Comparison of ENCODE assay signal across 8 cellular contexts in genomic region chr4:109548655-109549054, GRCh38. TPM values are rescaled to one million over a fixed set of nuclear protein-coding genes. Genes with fewer than 3 reads are reported as not detected.
DNase-seq lines count a peak whose midpoint lies in the region; ATAC-seq and TF ChIP-seq lines count a peak whose summit lies in the region.

No MANE protein-coding gene starts in this region.

- H3K4me3 ChIP-seq in psoas muscle, result no peak overlapping the region
- no peak overlapping the region for H3K4me3 ChIP-seq in ovary

- intact Hi-C loops in psoas muscle (cut with DNase I), result loop anchor here in 1 of 2 donors (10.0 kb wide), 1 partner anchor 124 kb away; no protein-coding TSS in a partner anchor
- intact Hi-C loops in ovary (cut with DNase I), result no loop called here

- H3K27me3 Mint-ChIP-seq in endothelial cell (ENCODE audit: unreplicated experiment), result no peaks in the 10 kb centered on the region

- H3K27ac ChIP-seq in psoas muscle (peak overlapping the region; percentile 38), ovary (no peak overlapping the region)

- 65 to 75% (median 67%) methylated on average over 2 of the region's 2 CpGs for WGBS in psoas muscle, 3 donors
- 83 to 87% (median 85%) methylated on average over 2 of the region's 2 CpGs for WGBS in ovary, 3 donors

- no peak for TF ChIP-seq EP300 in ovary (IDR thresholded peaks at IDR 0.05)

- H3K36me3 Mint-ChIP-seq in endothelial cell (ENCODE audit: low read depth, unreplicated experiment), result peaks cover 20% of the 10 kb centered on the region

- no peaks in the 10 kb centered on the region for H3K4me1 ChIP-seq in psoas muscle
- no peaks in the 10 kb centered on the region for H3K4me1 ChIP-seq in ovary (ENCODE audit: insufficient read depth)

- peak; percentile 13 to 52 (median 28) for ATAC-seq in psoas muscle

- TF ChIP-seq CTCF in endothelial cell (IDR thresholded peaks at IDR 0.05; ENCODE audit: unreplicated experiment) (no peak), psoas muscle (IDR thresholded peaks at IDR 0.05) (no peak), ovary (IDR thresholded peaks at IDR 0.05) (no peak)

- peak overlapping the region; percentile 37 for H3K27ac Mint-ChIP-seq in endothelial cell (ENCODE audit: unreplicated experiment)

- H3K27me3 ChIP-seq in psoas muscle (ENCODE audit: insufficient read depth in 3 of 3, low read length in 2 of 3), result no peaks in the 10 kb centered on the region
- no peaks in the 10 kb centered on the region for H3K27me3 ChIP-seq in ovary

- peak overlapping the region; percentile 43 for H3K4me3 Mint-ChIP-seq in endothelial cell (ENCODE audit: unreplicated experiment)

- H3K9me3 ChIP-seq in psoas muscle (no peaks in the 10 kb centered on the region), ovary (no peaks in the 10 kb centered on the region)

- H3K36me3 ChIP-seq in psoas muscle (ENCODE audit: insufficient read depth in 1 of 2, low read depth in 1 of 2) (peaks cover 0 to 10% of the 10 kb centered on the region in 2 donors), ovary (no peaks in the 10 kb centered on the region)

- H3K9me3 Mint-ChIP-seq in endothelial cell (ENCODE audit: unreplicated experiment), result no peaks in the 10 kb centered on the region

- no peak for TF ChIP-seq POLR2A in ovary (IDR thresholded peaks at IDR 0.05)

- peaks cover 14% of the 10 kb centered on the region for H3K4me1 Mint-ChIP-seq in endothelial cell (ENCODE audit: unreplicated experiment)

- DNase-seq in GM04504 (ENCODE audit: low read depth) (peak; percentile 39), RPMI7951 (ENCODE audit: low read depth) (peak; percentile 77), endothelial cell (ENCODE audit: low spot score) (no peak), psoas muscle (no peak), ovary (no peak), inferior parietal cortex (ENCODE audit: extremely low spot score) (no peak), NCI-H187 treated with DMSO at 0.1 percent for 48 hours (lab: John Stamatoyannopoulos, UW) (no peak), NCI-H1694 treated with DMSO at 0.1 percent for 48 hours (lab: John Stamatoyannopoulos, UW) (no peak)

RNA-seq across cellular contexts. Expression of gene MCUB, which starts 11.4 kb away (rescaled TPM):
- total RNA-seq in RPMI7951 (2014; rRNA removed; shearing (Covaris generic)), result 47.5 and 51.3 TPM in 2 replicates
- total RNA-seq in endothelial cell (ENCODE audit: unreplicated experiment) (44.9 TPM), psoas muscle (1 to 10 TPM; 1.4 to 2.8 (median 1.7) TPM), ovary (10 to 100 TPM in 2 of 7 donors, 1 to 10 TPM in 5; 7.6 to 11.7 (median 8.8) TPM)
- polyA plus RNA-seq in psoas muscle (1 to 10 TPM in 1 of 3 donors, under 1 TPM in 2; 0.73 to 1.9 (median 1.00) TPM), ovary (10 to 100 TPM in 1 of 2 donors, 1 to 10 TPM in 1; 7.7 to 18.5 TPM)

Comparison
In these comparisons a context has a peak if more than half of its experiments do, and no peak if none do; other contexts are left out.
1. DNase-seq: peak in GM04504 (single experiment) and RPMI7951 (single experiment); none in endothelial cell (single experiment), psoas muscle (0 of 2), ovary (0 of 5), inferior parietal cortex (single experiment), NCI-H187 treated with DMSO at 0.1 percent for 48 hours (single experiment) and NCI-H1694 treated with DMSO at 0.1 percent for 48 hours (single experiment).